22 cellular contexts compared by ENCODE assay signal in the genomic region with DNA sequence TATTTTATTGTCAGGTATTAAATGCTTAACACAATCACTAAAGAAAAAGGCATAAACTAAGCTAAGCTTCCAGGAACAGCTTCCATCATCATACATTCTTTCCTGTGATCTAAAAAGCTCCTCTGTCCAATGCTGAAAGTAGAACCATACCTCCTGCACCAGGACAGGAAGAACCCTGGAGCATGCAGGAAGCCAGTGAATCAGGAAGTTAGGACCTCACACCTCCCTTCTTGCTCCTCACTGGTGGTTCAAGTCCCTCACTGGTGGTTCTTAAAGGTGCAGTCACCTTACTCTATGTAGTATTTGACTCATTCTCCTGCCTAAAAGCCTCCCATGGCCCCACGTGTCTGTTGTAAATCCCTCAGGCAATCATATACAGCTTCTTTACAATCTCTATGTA.
"Had no signal": no experiment of that assay in that cellular context is flagged by ENCODE, and none has a peak within 500 bp of the region (broad histone marks: within the 10 kb centered on the region; RNA-seq: fewer than 3 reads in every experiment).

No MANE protein-coding gene starts in this region.

- H3K4me1 ChIP-seq: colonic mucosa, heart right ventricle, left lung, lower lobe of right lung, pancreas, prostate gland, right lobe of liver, thyroid gland, upper lobe of left lung, uterus had no signal

- DNase-seq: colonic mucosa; dermis blood vessel endothelial cell; endodermal cell; erythroblast; heart right ventricle; islet precursor cell; left lung; lower lobe of right lung; mesenchymal stem cell; midbrain; occipital lobe; pancreas; right lobe of liver; stimulated activated CD4-positive, alpha-beta T cell treated with anti-CD3 and anti-CD28 coated beads, Interleukin-2, amount 100 ng/mL, for 24 hours; stimulated activated CD4-positive, alpha-beta T cell treated with anti-CD3 and anti-CD28 coated beads, Interleukin-4, amount 100 ng/mL, for 4 hours; stimulated activated naive CD4-positive, alpha-beta T cell treated with Interleukin-2 at 50 U/mL for 16 hours; thyroid gland; upper lobe of left lung; uterus had no signal

- H3K9me3 ChIP-seq: colonic mucosa, left lung, lower lobe of right lung, pancreas, prostate gland, right lobe of liver, suprapubic skin, thyroid gland, uterus had no signal

- H3K9me3 Mint-ChIP-seq: endodermal cell had no signal

- H3K27ac Mint-ChIP-seq: endodermal cell; natural killer cell treated with Interleukin-12 subunit alpha and Interleukin-12 subunit beta and Interleukin-15 and Interleukin-18, amount 100 ng/mL, for 72 hours had no signal

- H3K36me3 ChIP-seq: colonic mucosa, heart right ventricle, left lung, lower lobe of right lung, pancreas, prostate gland, right lobe of liver, suprapubic skin, thyroid gland, upper lobe of left lung, uterus had no signal

- H3K4me3 Mint-ChIP-seq: endodermal cell; natural killer cell treated with Interleukin-12 subunit alpha and Interleukin-12 subunit beta and Interleukin-15 and Interleukin-18, amount 100 ng/mL, for 72 hours had no signal

- H3K27ac ChIP-seq: colonic mucosa, heart right ventricle, left lung, lower lobe of right lung, pancreas, prostate gland, right lobe of liver, suprapubic skin, thyroid gland, upper lobe of left lung, uterus had no signal

- H3K27me3 ChIP-seq: colonic mucosa, left lung, pancreas, right lobe of liver, suprapubic skin, thyroid gland, upper lobe of left lung, uterus had no signal

- ATAC-seq: heart right ventricle, left lung, lower lobe of right lung, pancreas, right lobe of liver had no signal

- H3K4me3 ChIP-seq: colonic mucosa, heart right ventricle, left lung, lower lobe of right lung, pancreas, prostate gland, right lobe of liver, suprapubic skin, thyroid gland, upper lobe of left lung, uterus had no signal
